ENCODE assay signal across 8 cellular contexts in genomic region chr2:189751080-189751658, GRCh38. TPM values are rescaled to one million over a fixed set of nuclear protein-coding genes. Genes with fewer than 3 reads are reported as not detected.
DNase-seq lines count a peak whose midpoint lies in the region; ATAC-seq, FAIRE-seq and TF ChIP-seq lines count a peak whose summit lies in the region.

No MANE protein-coding gene starts in this region.

- H3K27me3 ChIP-seq in CD8-positive, alpha-beta memory T cell (ENCODE audit: insufficient read depth, low read length, poor library complexity, severe bottlenecking), result no peaks in the 10 kb centered on the region
- H3K27me3 ChIP-seq in H1 (replicated peaks in 1 of 4; ENCODE audit: control insufficient read depth in 3 of 4, extremely low read depth in 1 of 4, insufficient read depth in 3 of 4, low read length in 3 of 4), result no peaks in the 10 kb centered on the region

- no peak overlapping the region for H2BK12ac ChIP-seq in H1 (ENCODE audit: low read depth, low read length)

- H3K4me1 Mint-ChIP-seq in CD8-positive, alpha-beta memory T cell, result peaks cover 0 to 3% (median 1%) of the 10 kb centered on the region in 3 donors
- H3K4me1 Mint-ChIP-seq in neural crest cell, result no peaks in the 10 kb centered on the region

- no peak overlapping the region for H3K4ac ChIP-seq in H1 (replicated peaks; ENCODE audit: insufficient read length, low read depth, low read length)

- no peak overlapping the region for H3K56ac ChIP-seq in H1 (replicated peaks; ENCODE audit: insufficient read length, low read depth, low read length)

- FAIRE-seq in TTC549 (lab: Jason Lieb, UNC) (peak; percentile 58), H1 (lab: Jason Lieb, UNC) (peak; percentile 78)

- no peak overlapping the region for H2BK5ac ChIP-seq in H1 (ENCODE audit: low read depth, low read length)

- peak overlapping the region in 3 of 8 donors; percentile 48 to 63 (median 52) for H3K27ac Mint-ChIP-seq in CD8-positive, alpha-beta memory T cell
- no peak overlapping the region for H3K27ac Mint-ChIP-seq in neural crest cell (ENCODE audit: unreplicated experiment)

- CTCF ChIA-PET in CD8-positive, alpha-beta memory T cell (lab: Charles Lee), result interaction anchor here (0.7 to 4.2 kb wide), 10 partner anchors 9 to 529 kb away, joined by 3 to 35 read pairs (median 3); partner anchors contain the start of gene OSGEPL1
- CTCF ChIA-PET in H1 (lab: Charles Lee; ENCODE audit: partially characterized antibody), result interaction anchor here (0.6 to 4.0 kb wide), 21 partner anchors 8 to 330 kb away, joined by 3 to 21 read pairs (median 4); partner anchors contain the start of gene OSGEPL1

- H3K14ac ChIP-seq in H1 (ENCODE audit: insufficient read length), result no peak overlapping the region

- no peaks in the 10 kb centered on the region for H3K23me2 ChIP-seq in H1 (ENCODE audit: low read depth, low read length)

- H4K20me1 ChIP-seq in H1 (replicated peaks in 1 of 2; ENCODE audit: control insufficient read depth in 1 of 2, insufficient read depth in 2 of 2, low read length in 2 of 2), result peaks cover 0 to 1% of the 10 kb centered on the region in 2 experiments

- ATAC-seq in HG02973 (IDR thresholded peaks at IDR 0.05; ENCODE audit: unreplicated experiment) (no peak), GM21381 (IDR thresholded peaks at IDR 0.05; ENCODE audit: unreplicated experiment) (no peak)

- no peaks in the 10 kb centered on the region for H3K79me1 ChIP-seq in H1 (ENCODE audit: low read depth, low read length)

- H3K4me3 ChIP-seq in CD8-positive, alpha-beta memory T cell (ENCODE audit: low read length), result no peak overlapping the region
- no peak overlapping the region for H3K4me3 ChIP-seq in H1 (ENCODE audit: extremely low read depth in 1 of 4, insufficient read depth in 2 of 4, low read depth in 3 of 4, low read length in 4 of 4)

- H4K8ac ChIP-seq in H1 (ENCODE audit: extremely low read depth, insufficient read depth, low read length), result no peak overlapping the region

- H2BK120ac ChIP-seq in H1 (replicated peaks; ENCODE audit: low read depth, low read length), result no peak overlapping the region

- no peak for TF ChIP-seq EP300 in H1 (IDR thresholded peaks at IDR 0.05; ENCODE audit: borderline replicate concordance in 1 of 2, low read depth in 2 of 2, low read length in 2 of 2)

- no peak overlapping the region for H3K4me2 ChIP-seq in H1 (ENCODE audit: insufficient read depth in 1 of 2, low read depth in 2 of 2, low read length in 2 of 2)

- no peaks in the 10 kb centered on the region for H3K79me2 ChIP-seq in H1 (ENCODE audit: control insufficient read depth in 1 of 2, insufficient read depth in 2 of 2, low read length in 2 of 2)

- no peak overlapping the region for H4K5ac ChIP-seq in H1 (ENCODE audit: insufficient read length, low read depth, low read length)

- no peak overlapping the region for H3K4me3 Mint-ChIP-seq in CD8-positive, alpha-beta memory T cell
- H3K4me3 Mint-ChIP-seq in neural crest cell, result no peak overlapping the region

- WGBS in H1 (ENCODE audit: extremely low coverage in 1 of 2, insufficient coverage in 1 of 2, insufficient read length in 1 of 2, insufficient replicate concordance in 2 of 2, low coverage in 1 of 2, low lambda C conversion rate in 2 of 2, missing lambda C conversion rate in 1 of 2), 2 experiments, result 90% methylated on average over 9 of the region's 10 CpGs; no CpG with 5 or more reads in 1 of the 2 experiments

- no peak overlapping the region for H3K18ac ChIP-seq in H1 (ENCODE audit: extremely low read depth, low read length)

- no peak overlapping the region for H2BK15ac ChIP-seq in H1 (ENCODE audit: low read length)

- H2AK5ac ChIP-seq in H1 (ENCODE audit: low read depth, low read length), result no peak overlapping the region

- H3K36me3 Mint-ChIP-seq in CD8-positive, alpha-beta memory T cell, result peaks cover 0 to 59% (median 5%) of the 10 kb centered on the region in 3 donors
- H3K36me3 Mint-ChIP-seq in neural crest cell (ENCODE audit: low read depth), result peaks cover 2% of the 10 kb centered on the region

- H3K36me3 ChIP-seq in CD8-positive, alpha-beta memory T cell (ENCODE audit: insufficient read depth, low read length), result peaks cover 9% of the 10 kb centered on the region
- H3K36me3 ChIP-seq in H1 (ENCODE audit: control insufficient read depth in 2 of 4, insufficient read depth in 4 of 4, low read length in 3 of 4), result peaks cover 2 to 35% (median 6%) of the 10 kb centered on the region in 4 experiments; a peak in 4 of 8 replicates

- H3K27me3 Mint-ChIP-seq in CD8-positive, alpha-beta memory T cell, result no peaks in the 10 kb centered on the region
- no peaks in the 10 kb centered on the region for H3K27me3 Mint-ChIP-seq in neural crest cell (ENCODE audit: low read depth)

- H3K9me3 Mint-ChIP-seq in CD8-positive, alpha-beta memory T cell, result no peaks in the 10 kb centered on the region
- H3K9me3 Mint-ChIP-seq in neural crest cell, result no peaks in the 10 kb centered on the region

- DNase-seq in CD8-positive, alpha-beta memory T cell, result peak in 4 of 5 donors; percentile 7 to 56 (median 34)
- DNase-seq in GM13977 (ENCODE audit: low spot score) (peak; percentile 27), HuH-7.5 (ENCODE audit: low spot score) (peak; percentile 39), H1 (ENCODE audit: low read depth in 1 of 2, low spot score in 2 of 2) (peak in 1 of 2 experiments; percentile 50), neural crest cell (ENCODE audit: low read depth, low spot score) (peak; percentile 21)

- peak; percentile 62 to 63 for TF ChIP-seq RAD21 in H1 (IDR thresholded peaks at IDR 0.05 in 1 of 2, conservative IDR thresholded peaks at IDR 0.05 in 1 of 2; ENCODE audit: low read depth in 2 of 2, low read length in 2 of 2)

- no peaks in the 10 kb centered on the region for H3K9me3 ChIP-seq in CD8-positive, alpha-beta memory T cell (ENCODE audit: low read length)
- H3K9me3 ChIP-seq in H1 (ENCODE audit: insufficient read depth in 2 of 2, low read depth in 1 of 2, low read length in 1 of 2), result no peaks in the 10 kb centered on the region

- no peak overlapping the region for H3K27ac ChIP-seq in CD8-positive, alpha-beta memory T cell (ENCODE audit: low read depth, low read length)
- no peak overlapping the region for H3K27ac ChIP-seq in H1 (ENCODE audit: low read depth, low read length)

- H3K4me1 ChIP-seq in CD8-positive, alpha-beta memory T cell (ENCODE audit: insufficient read depth, low read length), result no peaks in the 10 kb centered on the region
- no peaks in the 10 kb centered on the region for H3K4me1 ChIP-seq in H1 (replicated peaks in 1 of 4; ENCODE audit: control insufficient read depth in 3 of 4, insufficient read depth in 4 of 4, low read length in 3 of 4)

- no peak overlapping the region for H2AFZ ChIP-seq in H1 (ENCODE audit: low read length)

- no peak for TF ChIP-seq POLR2A in H1 (IDR thresholded peaks at IDR 0.05; ENCODE audit: control extremely low read depth in 1 of 2, low read depth in 2 of 2, low read length in 2 of 2)

- H4K91ac ChIP-seq in H1 (replicated peaks; ENCODE audit: insufficient read length, low read length), result no peak overlapping the region

- H2BK20ac ChIP-seq in H1 (ENCODE audit: low read length), result no peak overlapping the region

- TF ChIP-seq CTCF in GM13977 (IDR thresholded peaks at IDR 0.05; ENCODE audit: extremely low read depth, insufficient read depth, missing control alignments), result peak; percentile 64
- peak in 2 of 3 experiments; percentile 59 to 72; a peak in 3 of 4 replicates for TF ChIP-seq CTCF in H1 (IDR thresholded peaks at IDR 0.05; ENCODE audit: control extremely low read depth in 1 of 3, insufficient read depth in 1 of 3, low read depth in 1 of 3, low read length in 3 of 3)
- peak; percentile 71 for TF ChIP-seq CTCF in neural crest cell (conservative IDR thresholded peaks at IDR 0.05)

- POLR2A ChIA-PET in CD8-positive, alpha-beta memory T cell (lab: Charles Lee), result no interaction called here
- POLR2A ChIA-PET in H1 (lab: Charles Lee; ENCODE audit: partially characterized antibody), result no interaction called here

- no peak overlapping the region for H3K9ac ChIP-seq in H1 (replicated peaks in 1 of 4; ENCODE audit: extremely low read depth in 1 of 4, low read depth in 3 of 4, low read length in 3 of 4)

- in situ Hi-C loops in GM13977 (cut with MboI; ENCODE audit: low pct_unique_long_range_greater_than_20kb, low sequenced_read_pairs, unreplicated experiment), result no loop called here

- H3K23ac ChIP-seq in H1 (ENCODE audit: insufficient read length), result no peak overlapping the region

RNA-seq across cellular contexts. Expression of gene OSGEPL1, which starts 11.4 kb away (rescaled TPM):
- total RNA-seq in CD8-positive, alpha-beta memory T cell, result 10 to 100 TPM; 12.5 to 13.7 TPM
- polyA plus RNA-seq in CD8-positive, alpha-beta memory T cell, result 10.3 TPM
- 11.8 and 15.7 TPM in 2 replicates for total RNA-seq in H1 (2021; fragmentation: NEBNext Ultra II Directional; extraction: Animal tissue kit (Norgen Biotek cat#: 25700))
- polyA plus RNA-seq in H1 (2011; rRNA removed), result 4.8 and 7.1 TPM in 2 replicates
- polyA plus RNA-seq in H1 (2011; cell fraction: cytosol; rRNA removed), result 9.8 TPM
- 6.9 TPM for polyA plus RNA-seq in H1 (2011; cell fraction: nucleus; rRNA removed)
- polyA plus RNA-seq in H1 (2012, experiment 1 of 2), result 8.3 to 14.5 TPM (median 10.6 TPM) in 4 replicates
- polyA plus RNA-seq in H1 (2012, experiment 2 of 2), result 2.7 TPM
- 12.7 TPM for polyA plus RNA-seq in H1 (2013, experiment 1 of 2)
- polyA plus RNA-seq in H1 (2013, experiment 2 of 2), result 12.2 TPM
- 10.9 and 12.2 TPM in 2 replicates for polyA minus RNA-seq in H1 (2011; rRNA and poly(A)+ RNA removed)
- polyA minus RNA-seq in H1 (2011; cell fraction: cytosol; rRNA and poly(A)+ RNA removed), result 11.5 TPM
- polyA minus RNA-seq in H1 (2011; cell fraction: nucleus; rRNA and poly(A)+ RNA removed), result 24.2 TPM
- 21.1 and 24.1 TPM in 2 replicates for total RNA-seq in neural crest cell

RNA-seq across cellular contexts. Expression of gene ORMDL1, which starts 33.0 kb away (rescaled TPM):
- total RNA-seq in CD8-positive, alpha-beta memory T cell, result 10 to 100 TPM; 88.4 to 89.5 TPM
- polyA plus RNA-seq in CD8-positive, alpha-beta memory T cell, result 100 TPM
- total RNA-seq in H1 (2021; fragmentation: NEBNext Ultra II Directional; extraction: Animal tissue kit (Norgen Biotek cat#: 25700)), result 51.6 and 58.1 TPM in 2 replicates
- polyA plus RNA-seq in H1 (2011; rRNA removed), result 20.3 and 34.9 TPM in 2 replicates
- polyA plus RNA-seq in H1 (2011; cell fraction: cytosol; rRNA removed), result 36.4 TPM
- polyA plus RNA-seq in H1 (2011; cell fraction: nucleus; rRNA removed), result 28.7 TPM
- polyA plus RNA-seq in H1 (2012, experiment 1 of 2), result 29.4 to 68.5 TPM (median 36.4 TPM) in 4 replicates
- 10.6 TPM for polyA plus RNA-seq in H1 (2012, experiment 2 of 2)
- polyA plus RNA-seq in H1 (2013, experiment 1 of 2), result 83.6 TPM
- polyA plus RNA-seq in H1 (2013, experiment 2 of 2), result 90.9 TPM
- 30.3 and 31.2 TPM in 2 replicates for polyA minus RNA-seq in H1 (2011; rRNA and poly(A)+ RNA removed)
- polyA minus RNA-seq in H1 (2011; cell fraction: cytosol; rRNA and poly(A)+ RNA removed), result 19.0 TPM
- polyA minus RNA-seq in H1 (2011; cell fraction: nucleus; rRNA and poly(A)+ RNA removed), result 46.5 TPM
- total RNA-seq in neural crest cell, result 62.8 and 68.0 TPM in 2 replicates

RNA-seq across cellular contexts. Expression of gene PMS1, which starts 33.1 kb away (rescaled TPM):
- total RNA-seq in CD8-positive, alpha-beta memory T cell, result 10 to 100 TPM; 42.8 to 45.0 TPM
- polyA plus RNA-seq in CD8-positive, alpha-beta memory T cell, result 20.7 TPM
- 59.3 and 59.7 TPM in 2 replicates for total RNA-seq in H1 (2021; fragmentation: NEBNext Ultra II Directional; extraction: Animal tissue kit (Norgen Biotek cat#: 25700))
- polyA plus RNA-seq in H1 (2011; rRNA removed), result 10.1 and 13.1 TPM in 2 replicates
- 19.1 TPM for polyA plus RNA-seq in H1 (2011; cell fraction: cytosol; rRNA removed)
- 21.2 TPM for polyA plus RNA-seq in H1 (2011; cell fraction: nucleus; rRNA removed)
- polyA plus RNA-seq in H1 (2012, experiment 1 of 2), result 16.7 to 33.0 TPM (median 20.8 TPM) in 4 replicates
- polyA plus RNA-seq in H1 (2012, experiment 2 of 2), result 3.1 TPM
- 39.6 TPM for polyA plus RNA-seq in H1 (2013, experiment 1 of 2)
- 36.5 TPM for polyA plus RNA-seq in H1 (2013, experiment 2 of 2)
- polyA minus RNA-seq in H1 (2011; rRNA and poly(A)+ RNA removed), result 27.1 and 53.6 TPM in 2 replicates
- polyA minus RNA-seq in H1 (2011; cell fraction: cytosol; rRNA and poly(A)+ RNA removed), result 23.0 TPM
- 58.2 TPM for polyA minus RNA-seq in H1 (2011; cell fraction: nucleus; rRNA and poly(A)+ RNA removed)
- 58.4 and 72.7 TPM in 2 replicates for total RNA-seq in neural crest cell
